Comparison of ENCODE assay signal across 14 cellular contexts in genomic region chr10:12097791-12098190, GRCh38. TPM values are rescaled to one million over a fixed set of nuclear protein-coding genes. Genes with fewer than 3 reads are reported as not detected.
DNase-seq lines count a peak whose midpoint lies in the region; TF ChIP-seq lines count a peak whose summit lies in the region.
"Had no signal": no experiment of that assay in that cellular context is flagged by ENCODE, and none has a peak within 500 bp of the region (broad histone marks: within the 10 kb centered on the region; RNA-seq: fewer than 3 reads in every experiment).

No MANE protein-coding gene starts in this region.

- H3K9ac ChIP-seq in mammary epithelial cell (ENCODE audit: insufficient read depth, low read length) (no peak overlapping the region), SK-N-SH (no peak overlapping the region)

- H3K27ac ChIP-seq in mammary epithelial cell (ENCODE audit: insufficient read depth, low read depth, low read length) (no peak overlapping the region), SK-N-SH (ENCODE audit: low read depth in 2 of 2, low read length in 1 of 2) (no peak overlapping the region)
- H3K27ac ChIP-seq: ascending aorta, gastrocnemius medialis, SJCRH30 had no signal

- DNase-seq in mammary epithelial cell (peak; percentile 67), MCF 10A (ENCODE audit: unreplicated experiment) (no peak), NCI-H345 (lab: John Stamatoyannopoulos, UW) (peak; percentile 73), epithelial cell of esophagus (ENCODE audit: low read depth) (peak; percentile 40), midbrain (lab: John Stamatoyannopoulos, UW) (no peak), 8988T (no peak), cardiac septum (ENCODE audit: low spot score) (no peak), SK-N-SH (no peak)
- DNase-seq: activated CD4-positive, alpha-beta T cell treated with anti-CD3 and anti-CD28 coated beads, Interleukin-2, amount 50 U/mL, for 48 hours; effector CD4-positive, alpha-beta T cell; gastrocnemius medialis; MM.1S; SJCRH30 had no signal

- H3K9me3 ChIP-seq in mammary epithelial cell (replicated peaks; ENCODE audit: insufficient read depth, low read length): no peaks in the 10 kb centered on the region
- no peaks in the 10 kb centered on the region for H3K9me3 ChIP-seq in SK-N-SH
- H3K9me3 ChIP-seq: ascending aorta, gastrocnemius medialis, SJCRH30 had no signal

- no TSS peak for BruUV-seq in mammary epithelial cell (replicated peaks; lab: Mats Ljungman, UMichigan)
- BruUV-seq in MCF 10A (replicated peaks; lab: Mats Ljungman, UMichigan): no TSS peak

- H3K9me3 Mint-ChIP-seq in MCF 10A (ENCODE audit: unreplicated experiment): no peaks in the 10 kb centered on the region

- CTCF ChIA-PET in mammary epithelial cell (lab: Charles Lee; ENCODE audit: low non-redundant PET) (interaction anchor here (0.7 kb wide), 1 partner anchor 64 kb away, joined by 3 read pairs; no protein-coding TSS in a partner anchor), MCF 10A (lab: Yijun Ruan, JAX) (interaction anchor here (0.6 kb wide), 1 partner anchor 41 kb away, joined by 3 read pairs; no protein-coding TSS in a partner anchor), SK-N-SH (lab: Yijun Ruan, JAX) (no interaction called here)

- no peak overlapping the region for H2AFZ ChIP-seq in mammary epithelial cell (ENCODE audit: low read depth, low read length)
- no peak overlapping the region for H2AFZ ChIP-seq in SK-N-SH (ENCODE audit: low read depth)

- H3K4me3 ChIP-seq in mammary epithelial cell (replicated peaks in 1 of 3; ENCODE audit: insufficient read depth in 1 of 3, low read depth in 2 of 3, low read length in 3 of 3): no peak overlapping the region
- H3K4me3 ChIP-seq in epithelial cell of esophagus (ENCODE audit: low read length): no peak overlapping the region
- no peak overlapping the region; a peak in 1 of 4 replicates for H3K4me3 ChIP-seq in SK-N-SH (ENCODE audit: low read depth in 2 of 2, low read length in 1 of 2)
- H3K4me3 ChIP-seq: ascending aorta, gastrocnemius medialis, SJCRH30 had no signal

- H3K36me3 ChIP-seq in mammary epithelial cell (ENCODE audit: insufficient read depth, low read length): peaks cover 19% of the 10 kb centered on the region
- peaks cover 34 to 38% of the 10 kb centered on the region in 2 experiments for H3K36me3 ChIP-seq in SK-N-SH (replicated peaks in 1 of 2; ENCODE audit: control insufficient read depth in 1 of 2, insufficient read depth in 2 of 2, low read length in 1 of 2)

- TF ChIP-seq EP300 in SK-N-SH (IDR thresholded peaks at IDR 0.05; ENCODE audit: borderline replicate concordance in 1 of 2, low read depth in 1 of 2, low read length in 1 of 2): no peak

- TF ChIP-seq RAD21 in SK-N-SH (IDR thresholded peaks at IDR 0.05; ENCODE audit: low read length): no peak

- no peaks in the 10 kb centered on the region for H3F3A ChIP-seq in SK-N-SH (replicated peaks; ENCODE audit: insufficient read depth)

- no peak overlapping the region for H3K4me3 Mint-ChIP-seq in MCF 10A (ENCODE audit: unreplicated experiment)

- H3K4me1 Mint-ChIP-seq in MCF 10A (ENCODE audit: insufficient read depth, unreplicated experiment): no peaks in the 10 kb centered on the region

- no peaks in the 10 kb centered on the region for H3K9me2 ChIP-seq in SK-N-SH

- H3K27me3 ChIP-seq in mammary epithelial cell (ENCODE audit: insufficient read depth, low read length) (no peaks in the 10 kb centered on the region), SK-N-SH (ENCODE audit: insufficient read depth) (no peaks in the 10 kb centered on the region)
- H3K27me3 ChIP-seq: ascending aorta, gastrocnemius medialis, SJCRH30 had no signal

- H3K4me2 ChIP-seq in mammary epithelial cell (ENCODE audit: insufficient read depth, low read depth, low read length) (no peak overlapping the region), SK-N-SH (no peak overlapping the region)

- H3K4me1 ChIP-seq in mammary epithelial cell (ENCODE audit: insufficient read depth, low read length) (no peaks in the 10 kb centered on the region), SK-N-SH (ENCODE audit: control insufficient read depth in 1 of 2, insufficient read depth in 2 of 2, low read depth in 1 of 2, low read length in 1 of 2) (no peaks in the 10 kb centered on the region)
- H3K4me1 ChIP-seq: ascending aorta, gastrocnemius medialis, SJCRH30 had no signal

- in situ Hi-C loops in mammary epithelial cell (cut with MboI; ENCODE audit: low sequenced_read_pairs in 2 of 2): no loop called here

- POLR2A ChIA-PET in MCF 10A (lab: Yijun Ruan, JAX) (interaction anchor here (0.7 kb wide), 1 partner anchor 11 kb away, joined by 3 read pairs; no protein-coding TSS in a partner anchor), SK-N-SH (lab: Yijun Ruan, JAX) (no interaction called here)

- dilution Hi-C loops in mammary epithelial cell (cut with HindIII; ENCODE audit: low sequenced_read_pairs): no loop called here

- H3K27me3 Mint-ChIP-seq in MCF 10A (ENCODE audit: insufficient read depth, unreplicated experiment): no peaks in the 10 kb centered on the region

- no peaks in the 10 kb centered on the region for H4K20me1 ChIP-seq in mammary epithelial cell (ENCODE audit: insufficient read depth, low read length)
- H4K20me1 ChIP-seq in SK-N-SH (ENCODE audit: insufficient read depth): no peaks in the 10 kb centered on the region

- 83% methylated on average over 5 of the region's 5 CpGs for WGBS in mammary epithelial cell (ENCODE audit: low coverage, missing lambda C conversion rate)
- WGBS in SK-N-SH (ENCODE audit: low lambda C conversion rate): 88% methylated on average over 5 of the region's 5 CpGs

- intact Hi-C loops in mammary epithelial cell (cut with micrococcal nuclease): no loop called here
- intact Hi-C loops in MCF 10A (cut with micrococcal nuclease): no loop called here
- intact Hi-C loops in cardiac septum (cut with DNase I): no loop called here

- H3K79me2 ChIP-seq in mammary epithelial cell (ENCODE audit: insufficient read depth, low read length): no peaks in the 10 kb centered on the region
- no peaks in the 10 kb centered on the region for H3K79me2 ChIP-seq in SK-N-SH (ENCODE audit: insufficient read depth)

- H3K27ac Mint-ChIP-seq in MCF 10A (ENCODE audit: low read depth, unreplicated experiment): no peak overlapping the region

- H3K36me3 Mint-ChIP-seq in MCF 10A (ENCODE audit: insufficient read depth, unreplicated experiment): peaks cover 58% of the 10 kb centered on the region

- no peak for TF ChIP-seq CTCF in mammary epithelial cell (conservative IDR thresholded peaks at IDR 0.05 in 1 of 2, IDR thresholded peaks at IDR 0.05 in 1 of 2; ENCODE audit: extremely low read depth in 1 of 2, insufficient read depth in 1 of 2, low read depth in 1 of 2, low read length in 2 of 2)
- TF ChIP-seq CTCF in MCF 10A (IDR thresholded peaks at IDR 0.05; ENCODE audit: unreplicated experiment): no peak
- no peak for TF ChIP-seq CTCF in epithelial cell of esophagus (IDR thresholded peaks at IDR 0.05; ENCODE audit: insufficient read depth, low read depth, low read length, missing control alignments)
- no peak for TF ChIP-seq CTCF in SK-N-SH (IDR thresholded peaks at IDR 0.05)

TF ChIP-seq in SK-N-SH, 30 proteins besides CTCF, POLR2A, EP300 and RAD21 (continues in another document):
- TF ChIP-seq EZH2phosphoT487 (IDR thresholded peaks at IDR 0.05; ENCODE audit: borderline replicate concordance, low read depth) (no peak), MEF2A (IDR thresholded peaks at IDR 0.05; ENCODE audit: borderline replicate concordance, low read depth) (no peak), JUND (IDR thresholded peaks at IDR 0.05) (no peak), FOXJ3 (CRISPR knock-in tag; IDR thresholded peaks at IDR 0.05) (no peak), ELF1 (IDR thresholded peaks at IDR 0.05) (no peak), MXI1 (IDR thresholded peaks at IDR 0.05; ENCODE audit: low read depth, low read length) (no peak), FOSL2 (IDR thresholded peaks at IDR 0.05; ENCODE audit: borderline replicate concordance, low read depth) (no peak), RCOR1 (IDR thresholded peaks at IDR 0.05; ENCODE audit: low read length) (no peak), USF2 (IDR thresholded peaks at IDR 0.05; ENCODE audit: borderline replicate concordance, low read depth, low read length) (no peak), YY1 (IDR thresholded peaks at IDR 0.05; ENCODE audit: low read depth) (no peak), RFX5 (IDR thresholded peaks at IDR 0.05; ENCODE audit: low read length) (no peak), SIN3A (IDR thresholded peaks at IDR 0.05; ENCODE audit: borderline replicate concordance, low read depth, low read length) (no peak), FOXM1 (IDR thresholded peaks at IDR 0.05; ENCODE audit: low read depth) (no peak), TEAD4 (IDR thresholded peaks at IDR 0.05; ENCODE audit: borderline replicate concordance, insufficient read depth) (no peak), CHD2 (IDR thresholded peaks at IDR 0.05; ENCODE audit: low read length, partially characterized antibody) (no peak)

RNA-seq across cellular contexts. Expression of gene DHTKD1, which starts 29.0 kb away (rescaled TPM):
- total RNA-seq in mammary epithelial cell (10 to 100 TPM; 19.9 to 20.8 TPM), MCF 10A (2022) (16.0 and 17.3 TPM in 2 replicates), cardiac septum (25.0 TPM)
- polyA plus RNA-seq in mammary epithelial cell (27.7 TPM), SK-N-SH (2012; rRNA removed) (17.7 and 24.2 TPM in 2 replicates)
- polyA minus RNA-seq in mammary epithelial cell: 24.4 TPM
- 21.9 and 22.9 TPM in 2 replicates for polyA plus RNA-seq in SK-N-SH (2012; cell fraction: cytosol; rRNA removed)
- polyA plus RNA-seq in SK-N-SH (2012; cell fraction: nucleus; rRNA removed): 12.8 and 17.4 TPM in 2 replicates

RNA-seq across cellular contexts. Expression of gene SEC61A2, which starts 31.7 kb away (rescaled TPM):
- total RNA-seq in mammary epithelial cell (10 to 100 TPM; 10.7 to 15.6 TPM), MCF 10A (2022) (11.4 and 17.4 TPM in 2 replicates), cardiac septum (14.5 TPM)
- polyA plus RNA-seq in mammary epithelial cell (7.5 TPM), SK-N-SH (2012; rRNA removed) (11.9 and 18.9 TPM in 2 replicates)
- not detected for polyA minus RNA-seq in mammary epithelial cell
- 10.4 and 11.7 TPM in 2 replicates for polyA plus RNA-seq in SK-N-SH (2012; cell fraction: cytosol; rRNA removed)
- polyA plus RNA-seq in SK-N-SH (2012; cell fraction: nucleus; rRNA removed): 22.5 and 56.7 TPM in 2 replicates

RNA-seq across cellular contexts. Expression of gene UPF2, which starts 55.2 kb away (rescaled TPM):
- 10 to 100 TPM; 12.0 to 23.7 TPM for total RNA-seq in mammary epithelial cell
- polyA plus RNA-seq in mammary epithelial cell: 10.4 TPM
- 6.9 TPM for polyA minus RNA-seq in mammary epithelial cell
- 24.3 and 24.7 TPM in 2 replicates for total RNA-seq in MCF 10A (2022)
- total RNA-seq in cardiac septum: 15.2 TPM
- polyA plus RNA-seq in SK-N-SH (2012; rRNA removed): 4.7 and 6.4 TPM in 2 replicates
- polyA plus RNA-seq in SK-N-SH (2012; cell fraction: cytosol; rRNA removed): 7.1 and 8.3 TPM in 2 replicates
- 4.2 and 9.2 TPM in 2 replicates for polyA plus RNA-seq in SK-N-SH (2012; cell fraction: nucleus; rRNA removed)

Comparison
In these comparisons a context has a peak if more than half of its experiments do, and no peak if none do; other contexts are left out.
1. DNase-seq: peak in mammary epithelial cell (single experiment), NCI-H345 (single experiment) and epithelial cell of esophagus (single experiment); none in MCF 10A (single experiment), midbrain (single experiment), 8988T (single experiment), cardiac septum (single experiment) and SK-N-SH (single experiment).